ENCODE assay signal across 1 cellular context in the genomic region with DNA sequence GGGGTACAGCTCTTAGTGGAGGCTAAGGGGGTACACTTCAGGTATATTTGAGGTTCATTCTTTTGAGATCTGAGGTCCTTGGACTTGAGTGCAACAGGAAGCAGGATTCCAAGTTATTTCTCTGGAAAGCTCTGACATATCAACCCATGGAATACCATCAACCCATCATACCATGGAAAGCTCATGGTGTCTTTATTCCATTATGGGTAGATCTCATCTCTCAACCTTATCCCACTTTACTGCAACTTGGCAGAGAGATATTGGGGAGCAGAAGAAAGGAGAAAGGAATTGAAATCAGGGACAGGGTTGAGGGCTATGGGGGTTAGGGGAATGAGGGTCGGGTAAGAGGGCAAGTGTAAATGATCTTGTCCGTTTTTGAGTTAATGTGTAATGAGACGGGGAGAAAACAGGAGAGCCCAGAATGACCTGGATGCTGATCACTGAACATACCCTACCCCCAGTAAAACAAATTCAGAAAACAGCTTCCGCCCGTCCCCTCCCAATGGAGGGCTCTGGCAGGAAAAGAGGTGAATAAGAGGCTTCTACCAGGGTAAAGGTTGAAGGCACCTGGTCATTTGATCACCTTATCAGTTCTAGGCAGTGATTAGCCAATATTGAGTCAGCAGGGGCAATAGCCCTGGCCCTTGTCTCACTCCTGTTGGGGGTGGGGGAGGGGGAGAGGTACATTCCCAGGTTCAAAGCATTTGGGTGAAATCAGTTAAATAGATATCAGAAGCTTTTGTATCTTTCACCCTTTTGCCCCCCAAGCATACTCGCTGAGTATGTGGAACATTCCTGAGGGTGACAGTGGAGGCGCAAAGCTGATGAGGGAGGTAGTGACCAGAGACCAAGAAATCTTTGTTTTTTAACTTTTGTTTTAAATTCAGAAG.
A peak's percentile ranks its signal among the peaks of the same experiment; 100 is the strongest.
TF ChIP-seq lines count a peak whose summit lies in the region.

No MANE protein-coding gene starts in this region.

TF ChIP-seq in HepG2, 621 proteins besides CTCF, POLR2A, EP300 and RAD21 (continued from another document and continues in another):
- TF ChIP-seq, protein P1, sequence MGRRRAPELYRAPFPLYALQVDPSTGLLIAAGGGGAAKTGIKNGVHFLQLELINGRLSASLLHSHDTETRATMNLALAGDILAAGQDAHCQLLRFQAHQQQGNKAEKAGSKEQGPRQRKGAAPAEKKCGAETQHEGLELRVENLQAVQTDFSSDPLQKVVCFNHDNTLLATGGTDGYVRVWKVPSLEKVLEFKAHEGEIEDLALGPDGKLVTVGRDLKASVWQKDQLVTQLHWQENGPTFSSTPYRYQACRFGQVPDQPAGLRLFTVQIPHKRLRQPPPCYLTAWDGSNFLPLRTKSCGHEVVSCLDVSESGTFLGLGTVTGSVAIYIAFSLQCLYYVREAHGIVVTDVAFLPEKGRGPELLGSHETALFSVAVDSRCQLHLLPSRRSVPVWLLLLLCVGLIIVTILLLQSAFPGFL (CRISPR knock-in tag; IDR thresholded peaks at IDR 0.05): no peak
- no peak; the same call in 1 of the 2 replicates for TF ChIP-seq ZBTB7A (CRISPR knock-in tag; IDR thresholded peaks at IDR 0.05)
- TF ChIP-seq, protein P2, sequence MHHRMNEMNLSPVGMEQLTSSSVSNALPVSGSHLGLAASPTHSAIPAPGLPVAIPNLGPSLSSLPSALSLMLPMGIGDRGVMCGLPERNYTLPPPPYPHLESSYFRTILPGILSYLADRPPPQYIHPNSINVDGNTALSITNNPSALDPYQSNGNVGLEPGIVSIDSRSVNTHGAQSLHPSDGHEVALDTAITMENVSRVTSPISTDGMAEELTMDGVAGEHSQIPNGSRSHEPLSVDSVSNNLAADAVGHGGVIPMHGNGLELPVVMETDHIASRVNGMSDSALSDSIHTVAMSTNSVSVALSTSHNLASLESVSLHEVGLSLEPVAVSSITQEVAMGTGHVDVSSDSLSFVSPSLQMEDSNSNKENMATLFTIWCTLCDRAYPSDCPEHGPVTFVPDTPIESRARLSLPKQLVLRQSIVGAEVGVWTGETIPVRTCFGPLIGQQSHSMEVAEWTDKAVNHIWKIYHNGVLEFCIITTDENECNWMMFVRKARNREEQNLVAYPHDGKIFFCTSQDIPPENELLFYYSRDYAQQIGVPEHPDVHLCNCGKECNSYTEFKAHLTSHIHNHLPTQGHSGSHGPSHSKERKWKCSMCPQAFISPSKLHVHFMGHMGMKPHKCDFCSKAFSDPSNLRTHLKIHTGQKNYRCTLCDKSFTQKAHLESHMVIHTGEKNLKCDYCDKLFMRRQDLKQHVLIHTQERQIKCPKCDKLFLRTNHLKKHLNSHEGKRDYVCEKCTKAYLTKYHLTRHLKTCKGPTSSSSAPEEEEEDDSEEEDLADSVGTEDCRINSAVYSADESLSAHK (CRISPR knock-in tag; IDR thresholded peaks at IDR 0.05; ENCODE audit: borderline replicate concordance): no peak
- no peak for TF ChIP-seq ZSCAN30 (CRISPR knock-in tag; IDR thresholded peaks at IDR 0.05)
- TF ChIP-seq ZNF781 (CRISPR knock-in tag; IDR thresholded peaks at IDR 0.05; ENCODE audit: borderline replicate concordance, not compliant biosample characterization): no peak
- peak; percentile 60; the same call in 1 of the 2 replicates for TF ChIP-seq FOSL1 (CRISPR knock-in tag; IDR thresholded peaks at IDR 0.05; ENCODE audit: borderline replicate concordance)
- TF ChIP-seq ZNF317 (CRISPR knock-in tag; IDR thresholded peaks at IDR 0.05): peak; percentile 30; the same call in 1 of the 2 replicates
- no peak for TF ChIP-seq ZNF577 (CRISPR knock-in tag; IDR thresholded peaks at IDR 0.05; ENCODE audit: borderline replicate concordance, low read depth)
- peak; percentile 98 for TF ChIP-seq HNF4G (IDR thresholded peaks at IDR 0.05; ENCODE audit: borderline replicate concordance, low read depth, low read length)
- peak; percentile 85 for TF ChIP-seq HNF4G (CRISPR knock-in tag; IDR thresholded peaks at IDR 0.05; ENCODE audit: borderline replicate concordance, low read depth)
- TF ChIP-seq, protein P3, sequence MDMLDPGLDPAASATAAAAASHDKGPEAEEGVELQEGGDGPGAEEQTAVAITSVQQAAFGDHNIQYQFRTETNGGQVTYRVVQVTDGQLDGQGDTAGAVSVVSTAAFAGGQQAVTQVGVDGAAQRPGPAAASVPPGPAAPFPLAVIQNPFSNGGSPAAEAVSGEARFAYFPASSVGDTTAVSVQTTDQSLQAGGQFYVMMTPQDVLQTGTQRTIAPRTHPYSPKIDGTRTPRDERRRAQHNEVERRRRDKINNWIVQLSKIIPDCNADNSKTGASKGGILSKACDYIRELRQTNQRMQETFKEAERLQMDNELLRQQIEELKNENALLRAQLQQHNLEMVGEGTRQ (IDR thresholded peaks at IDR 0.05; ENCODE audit: low read depth, low read length): no peak
- TF ChIP-seq, protein P3 (CRISPR knock-in tag; IDR thresholded peaks at IDR 0.05; ENCODE audit: borderline replicate concordance): peak; percentile 78; the same call in 1 of the 2 replicates
- TF ChIP-seq MTA1 (CRISPR knock-in tag; IDR thresholded peaks at IDR 0.05; ENCODE audit: borderline replicate concordance): no peak
- TF ChIP-seq, protein P4, sequence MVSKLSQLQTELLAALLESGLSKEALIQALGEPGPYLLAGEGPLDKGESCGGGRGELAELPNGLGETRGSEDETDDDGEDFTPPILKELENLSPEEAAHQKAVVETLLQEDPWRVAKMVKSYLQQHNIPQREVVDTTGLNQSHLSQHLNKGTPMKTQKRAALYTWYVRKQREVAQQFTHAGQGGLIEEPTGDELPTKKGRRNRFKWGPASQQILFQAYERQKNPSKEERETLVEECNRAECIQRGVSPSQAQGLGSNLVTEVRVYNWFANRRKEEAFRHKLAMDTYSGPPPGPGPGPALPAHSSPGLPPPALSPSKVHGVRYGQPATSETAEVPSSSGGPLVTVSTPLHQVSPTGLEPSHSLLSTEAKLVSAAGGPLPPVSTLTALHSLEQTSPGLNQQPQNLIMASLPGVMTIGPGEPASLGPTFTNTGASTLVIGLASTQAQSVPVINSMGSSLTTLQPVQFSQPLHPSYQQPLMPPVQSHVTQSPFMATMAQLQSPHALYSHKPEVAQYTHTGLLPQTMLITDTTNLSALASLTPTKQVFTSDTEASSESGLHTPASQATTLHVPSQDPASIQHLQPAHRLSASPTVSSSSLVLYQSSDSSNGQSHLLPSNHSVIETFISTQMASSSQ (IDR thresholded peaks at IDR 0.05; ENCODE audit: low read depth): peak; percentile 93
- TF ChIP-seq, protein P4 (CRISPR knock-in tag; IDR thresholded peaks at IDR 0.05; ENCODE audit: borderline replicate concordance): peak; percentile 96
- TF ChIP-seq, protein P5, sequence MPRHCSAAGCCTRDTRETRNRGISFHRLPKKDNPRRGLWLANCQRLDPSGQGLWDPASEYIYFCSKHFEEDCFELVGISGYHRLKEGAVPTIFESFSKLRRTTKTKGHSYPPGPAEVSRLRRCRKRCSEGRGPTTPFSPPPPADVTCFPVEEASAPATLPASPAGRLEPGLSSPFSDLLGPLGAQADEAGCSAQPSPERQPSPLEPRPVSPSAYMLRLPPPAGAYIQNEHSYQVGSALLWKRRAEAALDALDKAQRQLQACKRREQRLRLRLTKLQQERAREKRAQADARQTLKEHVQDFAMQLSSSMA (CRISPR knock-in tag; IDR thresholded peaks at IDR 0.05): no peak
- no peak for TF ChIP-seq HMGA1 (CRISPR knock-in tag; conservative IDR thresholded peaks at IDR 0.05)
- TF ChIP-seq, protein P6, sequence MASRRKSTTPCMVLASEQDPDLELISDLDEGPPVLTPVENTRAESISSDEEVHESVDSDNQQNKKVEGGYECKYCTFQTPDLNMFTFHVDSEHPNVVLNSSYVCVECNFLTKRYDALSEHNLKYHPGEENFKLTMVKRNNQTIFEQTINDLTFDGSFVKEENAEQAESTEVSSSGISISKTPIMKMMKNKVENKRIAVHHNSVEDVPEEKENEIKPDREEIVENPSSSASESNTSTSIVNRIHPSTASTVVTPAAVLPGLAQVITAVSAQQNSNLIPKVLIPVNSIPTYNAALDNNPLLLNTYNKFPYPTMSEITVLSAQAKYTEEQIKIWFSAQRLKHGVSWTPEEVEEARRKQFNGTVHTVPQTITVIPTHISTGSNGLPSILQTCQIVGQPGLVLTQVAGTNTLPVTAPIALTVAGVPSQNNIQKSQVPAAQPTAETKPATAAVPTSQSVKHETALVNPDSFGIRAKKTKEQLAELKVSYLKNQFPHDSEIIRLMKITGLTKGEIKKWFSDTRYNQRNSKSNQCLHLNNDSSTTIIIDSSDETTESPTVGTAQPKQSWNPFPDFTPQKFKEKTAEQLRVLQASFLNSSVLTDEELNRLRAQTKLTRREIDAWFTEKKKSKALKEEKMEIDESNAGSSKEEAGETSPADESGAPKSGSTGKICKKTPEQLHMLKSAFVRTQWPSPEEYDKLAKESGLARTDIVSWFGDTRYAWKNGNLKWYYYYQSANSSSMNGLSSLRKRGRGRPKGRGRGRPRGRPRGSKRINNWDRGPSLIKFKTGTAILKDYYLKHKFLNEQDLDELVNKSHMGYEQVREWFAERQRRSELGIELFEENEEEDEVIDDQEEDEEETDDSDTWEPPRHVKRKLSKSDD (CRISPR knock-in tag; IDR thresholded peaks at IDR 0.05; ENCODE audit: low read depth): 0 out of 2 replicates have a peak, but pooled peaks have one; percentile 22
- TF ChIP-seq, protein P7, sequence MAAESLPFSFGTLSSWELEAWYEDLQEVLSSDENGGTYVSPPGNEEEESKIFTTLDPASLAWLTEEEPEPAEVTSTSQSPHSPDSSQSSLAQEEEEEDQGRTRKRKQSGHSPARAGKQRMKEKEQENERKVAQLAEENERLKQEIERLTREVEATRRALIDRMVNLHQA (CRISPR knock-in tag; IDR thresholded peaks at IDR 0.05): 0 out of 2 replicates have a peak, but pooled peaks have one; percentile 65
- TF ChIP-seq, protein P8, sequence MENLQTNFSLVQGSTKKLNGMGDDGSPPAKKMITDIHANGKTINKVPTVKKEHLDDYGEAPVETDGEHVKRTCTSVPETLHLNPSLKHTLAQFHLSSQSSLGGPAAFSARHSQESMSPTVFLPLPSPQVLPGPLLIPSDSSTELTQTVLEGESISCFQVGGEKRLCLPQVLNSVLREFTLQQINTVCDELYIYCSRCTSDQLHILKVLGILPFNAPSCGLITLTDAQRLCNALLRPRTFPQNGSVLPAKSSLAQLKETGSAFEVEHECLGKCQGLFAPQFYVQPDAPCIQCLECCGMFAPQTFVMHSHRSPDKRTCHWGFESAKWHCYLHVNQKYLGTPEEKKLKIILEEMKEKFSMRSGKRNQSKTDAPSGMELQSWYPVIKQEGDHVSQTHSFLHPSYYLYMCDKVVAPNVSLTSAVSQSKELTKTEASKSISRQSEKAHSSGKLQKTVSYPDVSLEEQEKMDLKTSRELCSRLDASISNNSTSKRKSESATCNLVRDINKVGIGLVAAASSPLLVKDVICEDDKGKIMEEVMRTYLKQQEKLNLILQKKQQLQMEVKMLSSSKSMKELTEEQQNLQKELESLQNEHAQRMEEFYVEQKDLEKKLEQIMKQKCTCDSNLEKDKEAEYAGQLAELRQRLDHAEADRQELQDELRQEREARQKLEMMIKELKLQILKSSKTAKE (CRISPR knock-in tag; IDR thresholded peaks at IDR 0.05; ENCODE audit: borderline replicate concordance): peak; percentile 87
- TF ChIP-seq, protein P9, sequence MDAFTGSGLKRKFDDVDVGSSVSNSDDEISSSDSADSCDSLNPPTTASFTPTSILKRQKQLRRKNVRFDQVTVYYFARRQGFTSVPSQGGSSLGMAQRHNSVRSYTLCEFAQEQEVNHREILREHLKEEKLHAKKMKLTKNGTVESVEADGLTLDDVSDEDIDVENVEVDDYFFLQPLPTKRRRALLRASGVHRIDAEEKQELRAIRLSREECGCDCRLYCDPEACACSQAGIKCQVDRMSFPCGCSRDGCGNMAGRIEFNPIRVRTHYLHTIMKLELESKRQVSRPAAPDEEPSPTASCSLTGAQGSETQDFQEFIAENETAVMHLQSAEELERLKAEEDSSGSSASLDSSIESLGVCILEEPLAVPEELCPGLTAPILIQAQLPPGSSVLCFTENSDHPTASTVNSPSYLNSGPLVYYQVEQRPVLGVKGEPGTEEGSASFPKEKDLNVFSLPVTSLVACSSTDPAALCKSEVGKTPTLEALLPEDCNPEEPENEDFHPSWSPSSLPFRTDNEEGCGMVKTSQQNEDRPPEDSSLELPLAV (CRISPR knock-in tag; conservative IDR thresholded peaks at IDR 0.05; ENCODE audit: low read depth): no peak
- TF ChIP-seq BCL6 (CRISPR knock-in tag; IDR thresholded peaks at IDR 0.05): peak; percentile 83
- no peak for TF ChIP-seq GLI4 (CRISPR knock-in tag; IDR thresholded peaks at IDR 0.05; ENCODE audit: borderline replicate concordance)
- peak; percentile 54; the same call in 1 of the 2 replicates for TF ChIP-seq CCDC6 (CRISPR knock-in tag; IDR thresholded peaks at IDR 0.05)
- no peak for TF ChIP-seq ZNF251 (CRISPR knock-in tag; IDR thresholded peaks at IDR 0.05)
- peak; percentile 88; the same call in 1 of the 2 replicates for TF ChIP-seq HDAC2 (CRISPR knock-in tag; IDR thresholded peaks at IDR 0.05)
- peak; percentile 82 for TF ChIP-seq HNRNPK (IDR thresholded peaks at IDR 0.05; ENCODE audit: low read depth, low read length, poor library complexity, severe bottlenecking)
- no peak for TF ChIP-seq ZNF660 (CRISPR knock-in tag; IDR thresholded peaks at IDR 0.05; ENCODE audit: borderline replicate concordance, low read depth)
- TF ChIP-seq, protein P10, sequence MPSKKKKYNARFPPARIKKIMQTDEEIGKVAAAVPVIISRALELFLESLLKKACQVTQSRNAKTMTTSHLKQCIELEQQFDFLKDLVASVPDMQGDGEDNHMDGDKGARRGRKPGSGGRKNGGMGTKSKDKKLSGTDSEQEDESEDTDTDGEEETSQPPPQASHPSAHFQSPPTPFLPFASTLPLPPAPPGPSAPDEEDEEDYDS (CRISPR knock-in tag; IDR thresholded peaks at IDR 0.05): peak; percentile 55
- 0 out of 2 replicates have a peak, but pooled peaks have one; percentile 2 for TF ChIP-seq THYN1 (CRISPR knock-in tag; IDR thresholded peaks at IDR 0.05; ENCODE audit: borderline replicate concordance, low read depth)
- TF ChIP-seq ZNF264 (CRISPR knock-in tag; IDR thresholded peaks at IDR 0.05): peak; percentile 51; the same call in 1 of the 2 replicates
